ENCODE assay signal across 11 cellular contexts in the genomic region with DNA sequence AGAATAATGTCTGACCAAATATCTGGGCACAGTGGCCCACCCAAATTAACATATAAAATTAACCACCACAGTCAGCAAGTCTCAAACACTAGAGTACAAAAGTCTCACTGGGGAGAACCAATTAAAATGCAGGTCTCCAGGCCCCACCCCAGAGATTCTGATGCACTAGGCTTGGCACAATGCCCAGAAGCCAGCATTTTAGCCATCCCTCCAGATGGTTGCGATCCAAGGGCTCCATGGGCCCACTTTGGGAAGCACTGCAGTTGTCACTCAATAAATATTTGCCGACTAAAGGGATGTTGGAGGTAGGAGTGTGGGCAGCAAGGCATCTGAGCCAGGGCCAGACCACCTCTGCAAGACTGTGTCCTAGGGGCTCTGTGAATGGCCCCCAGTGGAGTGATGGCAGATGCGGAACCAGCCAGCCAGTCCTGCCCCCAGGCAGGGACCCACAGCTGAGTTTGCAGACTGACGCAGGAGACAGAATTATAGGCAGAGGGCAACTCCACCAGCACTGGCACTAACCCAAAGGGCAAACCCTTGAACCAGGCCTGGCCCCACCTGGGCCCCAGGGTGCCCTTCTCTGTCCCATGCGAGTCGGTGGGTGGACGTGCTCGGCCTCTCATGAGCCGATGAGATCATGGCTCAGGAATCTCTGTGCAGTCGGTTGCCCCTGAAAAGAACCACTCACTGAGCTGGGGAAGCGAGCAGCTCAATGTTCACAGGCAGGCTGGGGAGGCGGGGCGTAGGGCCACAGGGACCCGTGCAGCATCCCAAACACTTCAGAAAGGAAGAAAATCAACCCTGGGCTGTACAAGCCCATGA. TPM values are rescaled to one million over a fixed set of nuclear protein-coding genes. Genes with fewer than 3 reads are reported as not detected.
A peak's percentile ranks its signal among the peaks of the same experiment; 100 is the strongest.
DNase-seq lines count a peak whose midpoint lies in the region; ATAC-seq, FAIRE-seq and TF ChIP-seq lines count a peak whose summit lies in the region.
"Had no signal": no experiment of that assay in that cellular context is flagged by ENCODE, and none has a peak within 500 bp of the region (broad histone marks: within the 10 kb centered on the region; RNA-seq: fewer than 3 reads in every experiment).

No MANE protein-coding gene starts in this region.

- H3K4me3 ChIP-seq in fibroblast of villous mesenchyme (ENCODE audit: low read depth, low read length) (no peak overlapping the region), lower leg skin (ENCODE audit: low read depth, poor library complexity, severe bottlenecking) (no peak overlapping the region)
- H3K4me3 ChIP-seq: pancreas had no signal

- no peaks in the 10 kb centered on the region for H3K9me3 Mint-ChIP-seq in progenitor cell of endocrine pancreas (ENCODE audit: low read depth)
- H3K9me3 Mint-ChIP-seq: activated naive CD8-positive, alpha-beta T cell treated with anti-CD3 and anti-CD28 coated beads, Interleukin-2, amount 10 ng/mL, durations not matched to agents 7 days and 5 days had no signal

- no peak overlapping the region for H3K4me3 Mint-ChIP-seq in progenitor cell of endocrine pancreas (ENCODE audit: low read depth)

- TF ChIP-seq POLR2A in H54 (IDR thresholded peaks at IDR 0.05; ENCODE audit: low read depth, low read length) (no peak), lower leg skin (IDR thresholded peaks at IDR 0.05) (no peak)

- peaks cover 7% of the 10 kb centered on the region for H3K4me1 Mint-ChIP-seq in progenitor cell of endocrine pancreas (ENCODE audit: low read depth)

- peak overlapping the region; percentile 41 for H3K27ac Mint-ChIP-seq in progenitor cell of endocrine pancreas
- H3K27ac Mint-ChIP-seq: activated naive CD8-positive, alpha-beta T cell treated with anti-CD3 and anti-CD28 coated beads, Interleukin-2, amount 10 ng/mL, durations not matched to agents 7 days and 5 days had no signal

- TF ChIP-seq CTCF in fibroblast of villous mesenchyme (IDR thresholded peaks at IDR 0.05; ENCODE audit: insufficient read depth, low read depth, low read length) (no peak), progenitor cell of endocrine pancreas (IDR thresholded peaks at IDR 0.05; ENCODE audit: unreplicated experiment) (no peak), lower leg skin (IDR thresholded peaks at IDR 0.05) (no peak), GM10248 (IDR thresholded peaks at IDR 0.05; ENCODE audit: control extremely low read depth, extremely low read depth, low read depth, missing control alignments) (no peak)

- no peaks in the 10 kb centered on the region for H3K36me3 Mint-ChIP-seq in progenitor cell of endocrine pancreas (ENCODE audit: insufficient read depth)
- H3K36me3 Mint-ChIP-seq: activated naive CD8-positive, alpha-beta T cell treated with anti-CD3 and anti-CD28 coated beads, Interleukin-2, amount 10 ng/mL, durations not matched to agents 7 days and 5 days had no signal

- POLR2A ChIA-PET in GM10248 (lab: Yijun Ruan, JAX), result no interaction called here

- DNase-seq in H54 (ENCODE audit: insufficient read length, low spot score) (peak; percentile 87), RCC 7860 (ENCODE audit: low spot score) (peak; percentile 98), fibroblast of villous mesenchyme (ENCODE audit: low read depth) (peak; percentile 51), progenitor cell of endocrine pancreas (ENCODE audit: low spot score, unreplicated experiment) (no peak), lower leg skin (ENCODE audit: low spot score in 2 of 2) (no peak), GM10248 (ENCODE audit: extremely low spot score) (no peak)
- DNase-seq in stimulated activated CD4-positive, alpha-beta T cell treated with anti-CD3 and anti-CD28 coated beads, Interleukin-2, amount 100 ng/mL, for 24 hours, result no peak
- DNase-seq: activated naive CD8-positive, alpha-beta T cell treated with anti-CD3 and anti-CD28 coated beads, Interleukin-2, amount 10 ng/mL, durations not matched to agents 7 days and 5 days; NCI-H526 treated with DMSO at 0.1 percent for 48 hours had no signal

- intact Hi-C loops in lower leg skin (cut with DNase I; ENCODE audit: low total_unique reads), result no loop called here

- CTCF ChIA-PET in GM10248 (lab: Yijun Ruan, JAX), result interaction anchor here (1.2 kb wide), 1 partner anchor 21 kb away, joined by 4 read pairs; no protein-coding TSS in a partner anchor

- H3K27me3 Mint-ChIP-seq in progenitor cell of endocrine pancreas, result peaks cover 44% of the 10 kb centered on the region

- FAIRE-seq in H54 (lab: Jason Lieb, UNC) (peak; percentile 58), RCC 7860 (lab: Jason Lieb, UNC) (peak; percentile 97)
- FAIRE-seq: pancreas had no signal

- ATAC-seq in GM18867 (IDR thresholded peaks at IDR 0.05; ENCODE audit: unreplicated experiment), result no peak

- WGBS in lower leg skin, 2 donors, result 52 to 54% methylated on average over 7 to 14 of the region's 14 CpGs

RNA-seq across cellular contexts. Expression of gene SEMA5B, which starts 49.7 kb away (rescaled TPM):
- total RNA-seq in fibroblast of villous mesenchyme, result not detected in 2 replicates
- 4.2 and 5.9 TPM in 2 replicates for total RNA-seq in progenitor cell of endocrine pancreas
- 1 to 10 TPM in 1 of 4 donors, under 1 TPM in 3; 0.21 to 1.8 (median 0.61) TPM for total RNA-seq in lower leg skin

Comparison
In these comparisons a context has a peak if more than half of its experiments do, and no peak if none do; other contexts are left out.
1. DNase-seq: peak in H54 (single experiment), RCC 7860 (single experiment) and fibroblast of villous mesenchyme (single experiment); none in progenitor cell of endocrine pancreas (single experiment), stimulated activated CD4-positive, alpha-beta T cell treated with anti-CD3 and anti-CD28 coated beads, Interleukin-2, amount 100 ng/mL, for 24 hours (0 of 2), lower leg skin (0 of 2) and GM10248 (single experiment).